1 cellular context compared by ENCODE assay signal in the genomic region with DNA sequence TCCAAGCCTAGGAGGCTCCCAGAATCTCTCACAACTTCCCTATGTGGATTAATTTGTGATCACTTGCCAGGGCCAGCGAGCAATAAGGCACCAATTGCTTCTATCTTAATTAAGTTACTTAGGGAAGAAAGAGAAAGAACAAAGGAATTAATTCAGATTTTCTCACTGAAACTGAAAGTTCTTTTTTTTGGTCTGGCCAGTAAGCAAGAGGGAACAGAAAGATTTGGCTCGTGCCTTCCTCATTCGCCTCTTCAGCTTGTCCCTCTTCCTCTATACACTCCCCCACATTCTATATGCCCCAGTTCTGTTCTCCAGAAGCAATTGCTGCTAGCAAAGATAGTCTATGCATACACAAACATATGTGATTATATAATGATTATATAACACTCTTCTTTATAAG.
TF ChIP-seq lines count a peak whose summit lies in the region.

No MANE protein-coding gene starts in this region.

TF ChIP-seq in HepG2, 621 proteins besides CTCF, POLR2A, EP300 and RAD21:
- TF ChIP-seq ZNF431 (CRISPR knock-in tag; IDR thresholded peaks at IDR 0.05; ENCODE audit: borderline replicate concordance, low read depth) = no peak
- TF ChIP-seq RARG (CRISPR knock-in tag; IDR thresholded peaks at IDR 0.05; ENCODE audit: low read depth) = no peak
- TF ChIP-seq, protein P1, sequence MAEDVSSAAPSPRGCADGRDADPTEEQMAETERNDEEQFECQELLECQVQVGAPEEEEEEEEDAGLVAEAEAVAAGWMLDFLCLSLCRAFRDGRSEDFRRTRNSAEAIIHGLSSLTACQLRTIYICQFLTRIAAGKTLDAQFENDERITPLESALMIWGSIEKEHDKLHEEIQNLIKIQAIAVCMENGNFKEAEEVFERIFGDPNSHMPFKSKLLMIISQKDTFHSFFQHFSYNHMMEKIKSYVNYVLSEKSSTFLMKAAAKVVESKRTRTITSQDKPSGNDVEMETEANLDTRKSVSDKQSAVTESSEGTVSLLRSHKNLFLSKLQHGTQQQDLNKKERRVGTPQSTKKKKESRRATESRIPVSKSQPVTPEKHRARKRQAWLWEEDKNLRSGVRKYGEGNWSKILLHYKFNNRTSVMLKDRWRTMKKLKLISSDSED (CRISPR knock-in tag; IDR thresholded peaks at IDR 0.05) = no peak
- TF ChIP-seq, protein P2, sequence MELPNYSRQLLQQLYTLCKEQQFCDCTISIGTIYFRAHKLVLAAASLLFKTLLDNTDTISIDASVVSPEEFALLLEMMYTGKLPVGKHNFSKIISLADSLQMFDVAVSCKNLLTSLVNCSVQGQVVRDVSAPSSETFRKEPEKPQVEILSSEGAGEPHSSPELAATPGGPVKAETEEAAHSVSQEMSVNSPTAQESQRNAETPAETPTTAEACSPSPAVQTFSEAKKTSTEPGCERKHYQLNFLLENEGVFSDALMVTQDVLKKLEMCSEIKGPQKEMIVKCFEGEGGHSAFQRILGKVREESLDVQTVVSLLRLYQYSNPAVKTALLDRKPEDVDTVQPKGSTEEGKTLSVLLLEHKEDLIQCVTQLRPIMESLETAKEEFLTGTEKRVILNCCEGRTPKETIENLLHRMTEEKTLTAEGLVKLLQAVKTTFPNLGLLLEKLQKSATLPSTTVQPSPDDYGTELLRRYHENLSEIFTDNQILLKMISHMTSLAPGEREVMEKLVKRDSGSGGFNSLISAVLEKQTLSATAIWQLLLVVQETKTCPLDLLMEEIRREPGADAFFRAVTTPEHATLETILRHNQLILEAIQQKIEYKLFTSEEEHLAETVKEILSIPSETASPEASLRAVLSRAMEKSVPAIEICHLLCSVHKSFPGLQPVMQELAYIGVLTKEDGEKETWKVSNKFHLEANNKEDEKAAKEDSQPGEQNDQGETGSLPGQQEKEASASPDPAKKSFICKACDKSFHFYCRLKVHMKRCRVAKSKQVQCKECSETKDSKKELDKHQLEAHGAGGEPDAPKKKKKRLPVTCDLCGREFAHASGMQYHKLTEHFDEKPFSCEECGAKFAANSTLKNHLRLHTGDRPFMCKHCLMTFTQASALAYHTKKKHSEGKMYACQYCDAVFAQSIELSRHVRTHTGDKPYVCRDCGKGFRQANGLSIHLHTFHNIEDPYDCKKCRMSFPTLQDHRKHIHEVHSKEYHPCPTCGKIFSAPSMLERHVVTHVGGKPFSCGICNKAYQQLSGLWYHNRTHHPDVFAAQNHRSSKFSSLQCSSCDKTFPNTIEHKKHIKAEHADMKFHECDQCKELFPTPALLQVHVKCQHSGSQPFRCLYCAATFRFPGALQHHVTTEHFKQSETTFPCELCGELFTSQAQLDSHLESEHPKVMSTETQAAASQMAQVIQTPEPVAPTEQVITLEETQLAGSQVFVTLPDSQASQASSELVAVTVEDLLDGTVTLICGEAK (IDR thresholded peaks at IDR 0.05) = no peak
- TF ChIP-seq, protein P2 (CRISPR knock-in tag; IDR thresholded peaks at IDR 0.05) = no peak
- no peak for TF ChIP-seq PHB2 (IDR thresholded peaks at IDR 0.05; ENCODE audit: partially characterized antibody)
- TF ChIP-seq, protein P3, sequence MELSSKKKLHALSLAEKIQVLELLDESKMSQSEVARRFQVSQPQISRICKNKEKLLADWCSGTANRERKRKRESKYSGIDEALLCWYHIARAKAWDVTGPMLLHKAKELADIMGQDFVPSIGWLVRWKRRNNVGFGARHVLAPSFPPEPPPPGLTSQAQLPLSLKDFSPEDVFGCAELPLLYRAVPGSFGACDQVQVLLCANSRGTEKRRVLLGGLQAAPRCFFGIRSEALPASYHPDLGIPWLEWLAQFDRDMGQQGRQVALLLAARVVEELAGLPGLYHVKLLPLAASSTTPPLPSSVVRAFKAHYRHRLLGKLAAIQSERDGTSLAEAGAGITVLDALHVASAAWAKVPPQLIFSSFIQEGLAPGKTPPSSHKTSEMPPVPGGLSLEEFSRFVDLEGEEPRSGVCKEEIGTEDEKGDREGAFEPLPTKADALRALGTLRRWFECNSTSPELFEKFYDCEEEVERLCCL (CRISPR knock-in tag; IDR thresholded peaks at IDR 0.05; ENCODE audit: borderline replicate concordance) = no peak
- TF ChIP-seq CREB1 (IDR thresholded peaks at IDR 0.05) = no peak
- TF ChIP-seq CREB1 (CRISPR knock-in tag; IDR thresholded peaks at IDR 0.05) = no peak
- no peak for TF ChIP-seq POLR2AphosphoS5 (IDR thresholded peaks at IDR 0.05; ENCODE audit: low read depth, low read length)
- no peak for TF ChIP-seq BCL6 (CRISPR knock-in tag; IDR thresholded peaks at IDR 0.05)
- TF ChIP-seq, protein P4, sequence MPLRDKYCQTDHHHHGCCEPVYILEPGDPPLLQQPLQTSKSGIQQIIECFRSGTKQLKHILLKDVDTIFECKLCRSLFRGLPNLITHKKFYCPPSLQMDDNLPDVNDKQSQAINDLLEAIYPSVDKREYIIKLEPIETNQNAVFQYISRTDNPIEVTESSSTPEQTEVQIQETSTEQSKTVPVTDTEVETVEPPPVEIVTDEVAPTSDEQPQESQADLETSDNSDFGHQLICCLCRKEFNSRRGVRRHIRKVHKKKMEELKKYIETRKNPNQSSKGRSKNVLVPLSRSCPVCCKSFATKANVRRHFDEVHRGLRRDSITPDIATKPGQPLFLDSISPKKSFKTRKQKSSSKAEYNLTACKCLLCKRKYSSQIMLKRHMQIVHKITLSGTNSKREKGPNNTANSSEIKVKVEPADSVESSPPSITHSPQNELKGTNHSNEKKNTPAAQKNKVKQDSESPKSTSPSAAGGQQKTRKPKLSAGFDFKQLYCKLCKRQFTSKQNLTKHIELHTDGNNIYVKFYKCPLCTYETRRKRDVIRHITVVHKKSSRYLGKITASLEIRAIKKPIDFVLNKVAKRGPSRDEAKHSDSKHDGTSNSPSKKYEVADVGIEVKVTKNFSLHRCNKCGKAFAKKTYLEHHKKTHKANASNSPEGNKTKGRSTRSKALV (CRISPR knock-in tag; IDR thresholded peaks at IDR 0.05) = no peak
- TF ChIP-seq ZNF543 (CRISPR knock-in tag; IDR thresholded peaks at IDR 0.05) = no peak
- TF ChIP-seq GABPB1 (CRISPR knock-in tag; IDR thresholded peaks at IDR 0.05) = no peak
- TF ChIP-seq, protein P5, sequence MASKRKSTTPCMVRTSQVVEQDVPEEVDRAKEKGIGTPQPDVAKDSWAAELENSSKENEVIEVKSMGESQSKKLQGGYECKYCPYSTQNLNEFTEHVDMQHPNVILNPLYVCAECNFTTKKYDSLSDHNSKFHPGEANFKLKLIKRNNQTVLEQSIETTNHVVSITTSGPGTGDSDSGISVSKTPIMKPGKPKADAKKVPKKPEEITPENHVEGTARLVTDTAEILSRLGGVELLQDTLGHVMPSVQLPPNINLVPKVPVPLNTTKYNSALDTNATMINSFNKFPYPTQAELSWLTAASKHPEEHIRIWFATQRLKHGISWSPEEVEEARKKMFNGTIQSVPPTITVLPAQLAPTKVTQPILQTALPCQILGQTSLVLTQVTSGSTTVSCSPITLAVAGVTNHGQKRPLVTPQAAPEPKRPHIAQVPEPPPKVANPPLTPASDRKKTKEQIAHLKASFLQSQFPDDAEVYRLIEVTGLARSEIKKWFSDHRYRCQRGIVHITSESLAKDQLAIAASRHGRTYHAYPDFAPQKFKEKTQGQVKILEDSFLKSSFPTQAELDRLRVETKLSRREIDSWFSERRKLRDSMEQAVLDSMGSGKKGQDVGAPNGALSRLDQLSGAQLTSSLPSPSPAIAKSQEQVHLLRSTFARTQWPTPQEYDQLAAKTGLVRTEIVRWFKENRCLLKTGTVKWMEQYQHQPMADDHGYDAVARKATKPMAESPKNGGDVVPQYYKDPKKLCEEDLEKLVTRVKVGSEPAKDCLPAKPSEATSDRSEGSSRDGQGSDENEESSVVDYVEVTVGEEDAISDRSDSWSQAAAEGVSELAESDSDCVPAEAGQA (IDR thresholded peaks at IDR 0.05; ENCODE audit: low read depth) = no peak
- TF ChIP-seq, protein P5 (CRISPR knock-in tag; IDR thresholded peaks at IDR 0.05; ENCODE audit: borderline replicate concordance) = no peak
- no peak for TF ChIP-seq TBP (CRISPR knock-in tag; IDR thresholded peaks at IDR 0.05)
- no peak for TF ChIP-seq ZNF432 (CRISPR knock-in tag; IDR thresholded peaks at IDR 0.05; ENCODE audit: borderline replicate concordance)
- no peak for TF ChIP-seq ZNF101 (CRISPR knock-in tag; IDR thresholded peaks at IDR 0.05; ENCODE audit: borderline replicate concordance, low read depth)
